ENCODE assay signal across 17 cellular contexts in genomic region chr5:102998224-102998623, GRCh38.
"Had no signal": no experiment of that assay in that cellular context is flagged by ENCODE, and none has a peak within 500 bp of the region (broad histone marks: within the 10 kb centered on the region; RNA-seq: fewer than 3 reads in every experiment).

No MANE protein-coding gene starts in this region.

- H3K4me3 ChIP-seq: breast epithelium had no signal

- H3K27ac ChIP-seq: breast epithelium had no signal

- H3K4me1 ChIP-seq: breast epithelium had no signal

- H3K27me3 ChIP-seq: breast epithelium had no signal

- H3K36me3 ChIP-seq: breast epithelium had no signal

- ATAC-seq: activated CD4-positive, CD25-positive, alpha-beta regulatory T cell treated with anti-CD3 and anti-CD28 coated beads, Interleukin-2, amount 50 U/mL, for 24 hours; activated CD8-positive, alpha-beta T cell treated with anti-CD3 and anti-CD28 coated beads for 36 hours; activated T-cell treated with anti-CD3 and anti-CD28 coated beads, Interleukin-2, amount 50 U/mL, for 72 hours had no signal

- DNase-seq: activated CD4-positive, alpha-beta T cell treated with anti-CD3 and anti-CD28 coated beads for 4 hours; activated CD8-positive, alpha-beta memory T cell treated with anti-CD3 and anti-CD28 coated beads, Interleukin-2, amount 50 U/mL, for 4 hours; activated CD8-positive, alpha-beta T cell treated with anti-CD3 and anti-CD28 coated beads for 36 hours; activated gamma-delta T cell treated with Interleukin-2 at 50 U/mL for 16 hours; activated naive CD4-positive, alpha-beta T cell treated with anti-CD3 and anti-CD28 coated beads, Interleukin-2, amount 10 ng/mL, durations not matched to agents 7 days and 5 days; activated naive CD8-positive, alpha-beta T cell treated with anti-CD3 and anti-CD28 coated beads for 36 hours; activated T-cell treated with anti-CD3 and anti-CD28 coated beads, Interleukin-2, amount 50 U/mL, for 72 hours; aorta; KG1; NCI-H1048; NCI-H1417; NCI-H1694 treated with DMSO at 0.1 percent for 48 hours; NCI-H2029 treated with DMSO at 0.1 percent for 48 hours; NCI-H510A treated with DMSO at 0.1 percent for 48 hours; SHP77 treated with DMSO at 0.1 percent for 48 hours had no signal

- H3K9me3 ChIP-seq: breast epithelium had no signal
